ENCODE assay signal across 33 cellular contexts in the genomic region with DNA sequence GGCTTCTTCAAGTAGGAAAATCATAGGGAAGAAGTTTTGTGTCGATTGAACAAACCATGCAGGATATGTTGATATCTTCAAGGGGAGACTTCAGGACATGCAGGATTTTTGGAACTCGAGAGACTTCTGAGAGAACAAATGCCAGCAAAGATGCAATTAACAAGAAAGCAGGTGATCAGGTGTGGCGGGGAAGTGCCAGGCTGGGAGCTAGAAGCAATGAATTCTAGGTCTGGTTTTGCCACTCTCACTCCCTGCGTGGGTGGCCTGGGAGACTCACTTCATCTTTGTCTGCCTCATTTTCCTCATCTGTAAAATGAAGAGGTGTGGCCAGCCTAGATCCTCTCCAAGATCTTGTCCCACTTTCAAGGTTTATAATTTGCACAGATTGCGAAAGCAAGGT. TPM values are rescaled to one million over a fixed set of nuclear protein-coding genes. Genes with fewer than 3 reads are reported as not detected.
"Had no signal": no experiment of that assay in that cellular context is flagged by ENCODE, and none has a peak within 500 bp of the region (broad histone marks: within the 10 kb centered on the region; RNA-seq: fewer than 3 reads in every experiment).

No MANE protein-coding gene starts in this region.

- H3K4me3 Mint-ChIP-seq: activated CD4-positive, alpha-beta T cell treated with anti-CD3 and anti-CD28 coated beads for 36 hours; activated CD4-positive, alpha-beta T cell treated with anti-CD3 and anti-CD28 coated beads, Interleukin-2, amount 10 ng/mL, durations not matched to agents 7 days and 5 days; activated CD8-positive, alpha-beta T cell treated with anti-CD3 and anti-CD28 coated beads, Interleukin-2, amount 10 ng/mL, durations not matched to agents 7 days and 5 days; activated naive CD4-positive, alpha-beta T cell treated with anti-CD3 and anti-CD28 coated beads, Interleukin-2, amount 50 U/mL, for 24 hours; activated naive CD8-positive, alpha-beta T cell treated with anti-CD3 and anti-CD28 coated beads, Interleukin-2, amount 10 ng/mL, durations not matched to agents 7 days and 5 days; activated T-cell treated with anti-CD3 and anti-CD28 coated beads, Interleukin-2, amount 50 U/mL, for 24 hours; IgD-negative memory B cell; T-helper 2 cell treated with Interferon-gamma antibody and Interleukin-4, amounts not matched to agents 5 μg/mL and 100 μg/mL, for 36 hours had no signal

- H3K4me1 ChIP-seq: ascending aorta had no signal

- H3K36me3 Mint-ChIP-seq: activated naive CD4-positive, alpha-beta T cell treated with anti-CD3 and anti-CD28 coated beads, Interleukin-2, amount 50 U/mL, for 24 hours; activated naive CD8-positive, alpha-beta T cell treated with anti-CD3 and anti-CD28 coated beads, Interleukin-2, amount 10 ng/mL, durations not matched to agents 7 days and 5 days; IgD-negative memory B cell had no signal

- H3K4me1 Mint-ChIP-seq: activated CD4-positive, alpha-beta T cell treated with anti-CD3 and anti-CD28 coated beads for 36 hours; activated CD4-positive, alpha-beta T cell treated with anti-CD3 and anti-CD28 coated beads, Interleukin-2, amount 10 ng/mL, durations not matched to agents 7 days and 5 days; activated naive CD4-positive, alpha-beta T cell treated with anti-CD3 and anti-CD28 coated beads, Interleukin-2, amount 50 U/mL, for 24 hours; activated naive CD8-positive, alpha-beta T cell treated with anti-CD3 and anti-CD28 coated beads, Interleukin-2, amount 10 ng/mL, durations not matched to agents 7 days and 5 days; IgD-negative memory B cell had no signal

- DNase-seq: activated CD4-positive, alpha-beta T cell treated with anti-CD3 and anti-CD28 coated beads for 36 hours; activated CD4-positive, alpha-beta T cell treated with anti-CD3 and anti-CD28 coated beads, Interleukin-2, amount 10 ng/mL, durations not matched to agents 7 days and 5 days; activated CD4-positive, alpha-beta T cell treated with anti-CD3 and anti-CD28 coated beads, Interleukin-2, amount 50 U/mL, for 48 hours; activated CD8-positive, alpha-beta T cell treated with anti-CD3 and anti-CD28 coated beads, Interleukin-2, amount 10 ng/mL, durations not matched to agents 7 days and 5 days; activated gamma-delta T cell; activated naive CD4-positive, alpha-beta T cell treated with Interleukin-2 at 50 U/mL for 16 hours; activated naive CD8-positive, alpha-beta T cell treated with anti-CD3 and anti-CD28 coated beads, Interleukin-2, amount 10 ng/mL, durations not matched to agents 7 days and 5 days; activated T-cell treated with anti-CD3 and anti-CD28 coated beads, Interleukin-2, amount 50 U/mL, for 24 hours; amygdala; caudate nucleus; Karpas-422; KBM-7; MG63; NCI-H1092; NCI-H1436 treated with DMSO at 0.1 percent for 48 hours; NCI-H1694 treated with DMSO at 0.1 percent for 48 hours; NCI-H2029 treated with DMSO at 0.1 percent for 48 hours; NCI-H2107; NCI-H2171; NCI-H510A; NCI-H526; NCI-H748 treated with DMSO at 0.1 percent for 48 hours; NK-92 treated with Interleukin-12 subunit alpha and Interleukin-12 subunit beta, amount 100 ng/mL, for 24 hours; Right ventricle myocardium superior; RPMI8226 had no signal

- H3K36me3 ChIP-seq: ascending aorta, MG63 had no signal

- H3K27ac Mint-ChIP-seq: activated CD4-positive, alpha-beta T cell treated with anti-CD3 and anti-CD28 coated beads for 36 hours; activated CD4-positive, alpha-beta T cell treated with anti-CD3 and anti-CD28 coated beads, Interleukin-2, amount 10 ng/mL, durations not matched to agents 7 days and 5 days; activated CD8-positive, alpha-beta T cell treated with anti-CD3 and anti-CD28 coated beads, Interleukin-2, amount 10 ng/mL, durations not matched to agents 7 days and 5 days; activated naive CD4-positive, alpha-beta T cell treated with anti-CD3 and anti-CD28 coated beads, Interleukin-2, amount 50 U/mL, for 24 hours; activated naive CD8-positive, alpha-beta T cell treated with anti-CD3 and anti-CD28 coated beads, Interleukin-2, amount 10 ng/mL, durations not matched to agents 7 days and 5 days; activated T-cell treated with anti-CD3 and anti-CD28 coated beads, Interleukin-2, amount 50 U/mL, for 24 hours; activated T-helper 2 cell treated with anti-CD3 and anti-CD28 coated beads, Interferon-gamma antibody, Interleukin-2, Interleukin-4, amounts not matched to agents 10 μg/mL and 5 μg/mL and 100 μg/mL, durations not matched to agents 14 hours and 24 hours and 36 hours; IgD-negative memory B cell; T-helper 2 cell treated with Interferon-gamma antibody and Interleukin-4, amounts not matched to agents 5 μg/mL and 100 μg/mL, for 36 hours had no signal

- H3K4me3 ChIP-seq: ascending aorta, MG63, SK-N-MC had no signal

- H3K9me3 ChIP-seq: ascending aorta, MG63 had no signal

- H3K27me3 ChIP-seq: ascending aorta, MG63 had no signal

- H3K9me3 Mint-ChIP-seq: activated CD4-positive, alpha-beta T cell treated with anti-CD3 and anti-CD28 coated beads, Interleukin-2, amount 10 ng/mL, durations not matched to agents 7 days and 5 days; activated naive CD4-positive, alpha-beta T cell treated with anti-CD3 and anti-CD28 coated beads, Interleukin-2, amount 50 U/mL, for 24 hours; activated naive CD8-positive, alpha-beta T cell treated with anti-CD3 and anti-CD28 coated beads, Interleukin-2, amount 10 ng/mL, durations not matched to agents 7 days and 5 days; activated T-cell treated with anti-CD3 and anti-CD28 coated beads, Interleukin-2, amount 50 U/mL, for 24 hours; activated T-helper 2 cell treated with anti-CD3 and anti-CD28 coated beads, Interferon-gamma antibody, Interleukin-2, Interleukin-4, amounts not matched to agents 10 μg/mL and 5 μg/mL and 100 μg/mL, durations not matched to agents 14 hours and 24 hours and 36 hours; IgD-negative memory B cell; T-helper 2 cell treated with Interferon-gamma antibody and Interleukin-4, amounts not matched to agents 5 μg/mL and 100 μg/mL, for 36 hours had no signal

- ATAC-seq: activated CD4-positive, alpha-beta T cell treated with anti-CD3 and anti-CD28 coated beads for 36 hours; activated CD8-positive, alpha-beta T cell treated with anti-CD3 and anti-CD28 coated beads, Interleukin-2, amount 10 ng/mL, durations not matched to agents 7 days and 5 days; Panc1 had no signal

- H3K27ac ChIP-seq: ascending aorta, SK-N-MC had no signal

RNA-seq across cellular contexts. Expression of a gene that starts 3.1 kb away (rescaled TPM):
- total RNA-seq: activated CD4-positive, alpha-beta T cell treated with anti-CD3 and anti-CD28 coated beads for 36 hours; activated CD4-positive, alpha-beta T cell treated with anti-CD3 and anti-CD28 coated beads, Interleukin-2, amount 10 ng/mL, durations not matched to agents 7 days and 5 days; activated CD8-positive, alpha-beta T cell treated with anti-CD3 and anti-CD28 coated beads, Interleukin-2, amount 10 ng/mL, durations not matched to agents 7 days and 5 days; activated naive CD8-positive, alpha-beta T cell treated with anti-CD3 and anti-CD28 coated beads, Interleukin-2, amount 10 ng/mL, durations not matched to agents 7 days and 5 days; activated T-helper 2 cell treated with anti-CD3 and anti-CD28 coated beads, Interferon-gamma antibody, Interleukin-2, Interleukin-4, amounts not matched to agents 10 μg/mL and 5 μg/mL and 100 μg/mL, durations not matched to agents 14 hours and 24 hours and 36 hours; ascending aorta; Right ventricle myocardium superior; T-helper 1 cell treated with Interleukin-12 subunit alpha and Interleukin-12 subunit beta and Interleukin-4 antibody, amounts not matched to agents 30 ng/mL and 1 ng/mL, for 36 hours had no signal
- polyA plus RNA-seq: IgD-negative memory B cell had no signal
